ENCODE assay signal across 17 cellular contexts in the genomic region with DNA sequence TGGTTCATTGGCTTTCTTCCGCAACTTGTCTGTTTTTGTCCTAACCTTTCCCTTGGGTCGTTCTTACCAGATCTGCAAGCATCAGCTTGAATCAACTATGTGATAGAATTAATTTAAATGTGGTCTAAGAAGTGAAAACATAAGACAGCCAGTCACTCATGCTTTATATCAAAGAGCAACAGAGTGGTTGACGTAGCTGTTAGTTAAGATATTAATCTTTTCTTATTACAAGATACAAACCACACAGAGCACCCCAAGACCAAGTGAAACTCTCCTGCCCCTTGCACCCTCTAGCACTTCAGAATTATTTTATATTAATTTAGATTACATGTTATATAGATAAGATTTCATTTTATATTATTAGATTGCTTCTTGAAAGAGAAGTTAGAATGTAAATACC. TPM values are rescaled to one million over a fixed set of nuclear protein-coding genes. Genes with fewer than 3 reads are reported as not detected.
DNase-seq lines count a peak whose midpoint lies in the region; ATAC-seq lines count a peak whose summit lies in the region.
"Had no signal": no experiment of that assay in that cellular context is flagged by ENCODE, and none has a peak within 500 bp of the region (broad histone marks: within the 10 kb centered on the region; RNA-seq: fewer than 3 reads in every experiment).

No MANE protein-coding gene starts in this region.

- peaks cover 31% of the 10 kb centered on the region for H3K4me1 Mint-ChIP-seq in activated CD4-positive, alpha-beta T cell treated with anti-CD3 and anti-CD28 coated beads for 36 hours
- H3K4me1 Mint-ChIP-seq in central memory CD8-positive, alpha-beta T cell, result peaks cover 21% of the 10 kb centered on the region
- H3K4me1 Mint-ChIP-seq in stimulated activated effector memory CD8-positive, alpha-beta T cell treated with anti-CD3 and anti-CD28 coated beads, Interleukin-12 subunit alpha, Interleukin-12 subunit beta, amount 100 ng/mL, for 72 hours, result peaks cover 30% of the 10 kb centered on the region
- H3K4me1 Mint-ChIP-seq: GM23338 had no signal

- no peaks in the 10 kb centered on the region for H3K36me3 Mint-ChIP-seq in activated CD4-positive, alpha-beta T cell treated with anti-CD3 and anti-CD28 coated beads for 36 hours (ENCODE audit: low read depth)
- H3K36me3 Mint-ChIP-seq in central memory CD8-positive, alpha-beta T cell (ENCODE audit: insufficient read depth), result peaks cover 2% of the 10 kb centered on the region
- H3K36me3 Mint-ChIP-seq in stimulated activated effector memory CD8-positive, alpha-beta T cell treated with anti-CD3 and anti-CD28 coated beads, Interleukin-12 subunit alpha, Interleukin-12 subunit beta, amount 100 ng/mL, for 72 hours, result peaks cover 17% of the 10 kb centered on the region

- H3K27me3 Mint-ChIP-seq in activated CD4-positive, alpha-beta T cell treated with anti-CD3 and anti-CD28 coated beads for 36 hours, result no peaks in the 10 kb centered on the region
- no peaks in the 10 kb centered on the region for H3K27me3 Mint-ChIP-seq in central memory CD8-positive, alpha-beta T cell
- H3K27me3 Mint-ChIP-seq: CD4-positive, alpha-beta T cell had no signal

- DNase-seq in activated CD4-positive, alpha-beta T cell treated with anti-CD3 and anti-CD28 coated beads for 36 hours, result no peak
- DNase-seq in activated CD4-positive, alpha-beta T cell treated with anti-CD3 and anti-CD28 coated beads for 4 hours, result no peak
- DNase-seq in central memory CD8-positive, alpha-beta T cell (ENCODE audit: low spot score in 2 of 2), result no peak
- DNase-seq in stimulated activated effector memory CD8-positive, alpha-beta T cell treated with anti-CD3 and anti-CD28 coated beads, Interleukin-12 subunit alpha, Interleukin-12 subunit beta, amount 100 ng/mL, for 72 hours (ENCODE audit: low spot score in 2 of 2), result peak in 1 of 2 donors; percentile 53
- no peak for DNase-seq in NCI-H446 treated with DMSO at 0.1 percent for 48 hours (lab: John Stamatoyannopoulos, UW)
- DNase-seq: 8988T; AML-193; C1 segment of cervical spinal cord; CD4-positive, alpha-beta T cell; DMS153; DMS79 treated with DMSO at 0.1 percent for 48 hours; EL; H7 had no signal

- ATAC-seq in activated CD4-positive, alpha-beta T cell treated with anti-CD3 and anti-CD28 coated beads for 36 hours, result peak; percentile 15
- peak; percentile 70 for ATAC-seq in central memory CD8-positive, alpha-beta T cell (replicated peaks; ENCODE audit: extremely low read depth, poor library complexity, severe bottlenecking)
- peak; percentile 55 for ATAC-seq in stimulated activated effector memory CD8-positive, alpha-beta T cell treated with anti-CD3 and anti-CD28 coated beads, Interleukin-12 subunit alpha, Interleukin-12 subunit beta, amount 100 ng/mL, for 72 hours
- ATAC-seq in GM21786 (IDR thresholded peaks at IDR 0.05; ENCODE audit: unreplicated experiment), result no peak
- ATAC-seq: GM23338 had no signal

- no peak overlapping the region for H3K27ac Mint-ChIP-seq in activated CD4-positive, alpha-beta T cell treated with anti-CD3 and anti-CD28 coated beads for 36 hours
- H3K27ac Mint-ChIP-seq in central memory CD8-positive, alpha-beta T cell (ENCODE audit: low read depth), result no peak overlapping the region
- H3K27ac Mint-ChIP-seq in stimulated activated effector memory CD8-positive, alpha-beta T cell treated with anti-CD3 and anti-CD28 coated beads, Interleukin-12 subunit alpha, Interleukin-12 subunit beta, amount 100 ng/mL, for 72 hours, result no peak overlapping the region
- H3K27ac Mint-ChIP-seq: CD4-positive, alpha-beta T cell; GM23338 had no signal

- H3K4me3 ChIP-seq in BLaER1, result no peak overlapping the region
- H3K4me3 ChIP-seq: GM23338 had no signal

- no peaks in the 10 kb centered on the region for H3K9me3 Mint-ChIP-seq in activated CD4-positive, alpha-beta T cell treated with anti-CD3 and anti-CD28 coated beads for 36 hours (ENCODE audit: low read depth)
- no peaks in the 10 kb centered on the region for H3K9me3 Mint-ChIP-seq in central memory CD8-positive, alpha-beta T cell
- no peaks in the 10 kb centered on the region for H3K9me3 Mint-ChIP-seq in stimulated activated effector memory CD8-positive, alpha-beta T cell treated with anti-CD3 and anti-CD28 coated beads, Interleukin-12 subunit alpha, Interleukin-12 subunit beta, amount 100 ng/mL, for 72 hours
- H3K9me3 Mint-ChIP-seq: CD4-positive, alpha-beta T cell; GM23338 had no signal

- H3K27ac ChIP-seq in BLaER1, result no peak overlapping the region

- H3K4me1 ChIP-seq in BLaER1, result peaks cover 39% of the 10 kb centered on the region

- no peaks in the 10 kb centered on the region for H3K36me3 ChIP-seq in BLaER1

- no peak overlapping the region for H3K4me3 Mint-ChIP-seq in activated CD4-positive, alpha-beta T cell treated with anti-CD3 and anti-CD28 coated beads for 36 hours
- no peak overlapping the region for H3K4me3 Mint-ChIP-seq in central memory CD8-positive, alpha-beta T cell
- H3K4me3 Mint-ChIP-seq in stimulated activated effector memory CD8-positive, alpha-beta T cell treated with anti-CD3 and anti-CD28 coated beads, Interleukin-12 subunit alpha, Interleukin-12 subunit beta, amount 100 ng/mL, for 72 hours, result no peak overlapping the region
- H3K4me3 Mint-ChIP-seq: CD4-positive, alpha-beta T cell; GM23338 had no signal

- CTCF ChIA-PET in activated CD4-positive, alpha-beta T cell treated with anti-CD3 and anti-CD28 coated beads for 36 hours (lab: Charles Lee), result interaction anchor here (0.8 to 1.6 kb wide), 6 partner anchors 12 to 992 kb away, joined by 3 to 5 read pairs (median 4); no protein-coding TSS in a partner anchor

- H3K27me3 ChIP-seq in BLaER1, result no peaks in the 10 kb centered on the region

- no peak overlapping the region for H3K9ac ChIP-seq in BLaER1

- POLR2A ChIA-PET in activated CD4-positive, alpha-beta T cell treated with anti-CD3 and anti-CD28 coated beads for 36 hours (lab: Charles Lee), result interaction anchor here (0.6 to 1.2 kb wide), 2 partner anchors 71 to 721 kb away, joined by 3 to 4 read pairs; no protein-coding TSS in a partner anchor

- H3K4me2 ChIP-seq in BLaER1, result peak overlapping the region; percentile 57
- H3K4me2 ChIP-seq: GM23338 had no signal

- no peaks in the 10 kb centered on the region for H4K20me1 ChIP-seq in BLaER1

- intact Hi-C loops in activated CD4-positive, alpha-beta T cell treated with anti-CD3 and anti-CD28 coated beads for 36 hours (cut with DNase I, micrococcal nuclease), result loop anchor here (5.0 to 10.0 kb wide), 3 partner anchors 333 to 723 kb away; no protein-coding TSS in a partner anchor

- H3K9me3 ChIP-seq in BLaER1, result no peaks in the 10 kb centered on the region; the same call in 1 of the 2 replicates

RNA-seq across cellular contexts. Expression of a gene that starts 15.2 kb away (rescaled TPM):
- 1 to 10 TPM; 6.8 to 7.4 TPM for total RNA-seq in activated CD4-positive, alpha-beta T cell treated with anti-CD3 and anti-CD28 coated beads for 36 hours
- total RNA-seq: GM23338, H7, HT1080 had no signal

RNA-seq across cellular contexts. Expression of a gene that starts 34.9 kb away (rescaled TPM):
- under 1 TPM in 1 of 2 experiments, not detected in 1; 0.11 TPM for total RNA-seq in activated CD4-positive, alpha-beta T cell treated with anti-CD3 and anti-CD28 coated beads for 36 hours
- total RNA-seq: CD4-positive, alpha-beta T cell; GM23338; H7; HT1080 had no signal
